9 cellular contexts compared by ENCODE assay signal in genomic region chr12:48970702-48971334, GRCh38. TPM values are rescaled to one million over a fixed set of nuclear protein-coding genes. Genes with fewer than 3 reads are reported as not detected.
DNase-seq lines count a peak whose midpoint lies in the region; ATAC-seq and TF ChIP-seq lines count a peak whose summit lies in the region.
"Had no signal": no experiment of that assay in that cellular context is flagged by ENCODE, and none has a peak within 500 bp of the region (broad histone marks: within the 10 kb centered on the region; RNA-seq: fewer than 3 reads in every experiment).

No MANE protein-coding gene starts in this region.

- WGBS in hepatocyte (ENCODE audit: low lambda C conversion rate, missing lambda C conversion rate): 31% methylated on average over 10 of the region's 10 CpGs
- 20 to 43% (median 26%) methylated on average over 4 to 10 of the region's 10 CpGs for WGBS in stomach, 5 donors

- CTCF ChIA-PET in activated naive CD4-positive, alpha-beta T cell treated with anti-CD3 and anti-CD28 coated beads for 36 hours (lab: Charles Lee): interaction anchor here (0.6 to 4.0 kb wide), 7 partner anchors 8 to 49 kb away, joined by 3 to 26 read pairs (median 3); no protein-coding TSS in a partner anchor

- H3K79me2 ChIP-seq in hepatocyte: no peaks in the 10 kb centered on the region

- intact Hi-C loops in activated naive CD4-positive, alpha-beta T cell treated with anti-CD3 and anti-CD28 coated beads for 36 hours (cut with micrococcal nuclease): loop anchor here (1.0 to 10.0 kb wide), 3 partner anchors 7 to 374 kb away; partner anchors contain the start of genes ARF3, DNAJC22 and WNT1
- intact Hi-C loops in stomach (cut with DNase I; ENCODE audit: low total_unique reads): no loop called here

- ATAC-seq in GM18502 (IDR thresholded peaks at IDR 0.05; ENCODE audit: poor library complexity, unreplicated experiment): no peak

- peak overlapping the region; percentile 61 for H3K4me3 Mint-ChIP-seq in activated naive CD4-positive, alpha-beta T cell treated with anti-CD3 and anti-CD28 coated beads for 36 hours

- H3K27ac Mint-ChIP-seq in activated naive CD4-positive, alpha-beta T cell treated with anti-CD3 and anti-CD28 coated beads for 36 hours: no peak overlapping the region

- H3K36me3 Mint-ChIP-seq in activated naive CD4-positive, alpha-beta T cell treated with anti-CD3 and anti-CD28 coated beads for 36 hours (ENCODE audit: low read depth): no peaks in the 10 kb centered on the region

- peak overlapping the region; percentile 57 for H3K4me3 ChIP-seq in SJCRH30
- no peak overlapping the region for H3K4me3 ChIP-seq in hepatocyte
- peak overlapping the region in 3 of 4 donors; percentile 32 to 42 (median 37) for H3K4me3 ChIP-seq in stomach

- H3K9me3 Mint-ChIP-seq in activated naive CD4-positive, alpha-beta T cell treated with anti-CD3 and anti-CD28 coated beads for 36 hours: no peaks in the 10 kb centered on the region

- H3K27ac ChIP-seq in SJCRH30 (no peak overlapping the region), hepatocyte (no peak overlapping the region), stomach (no peak overlapping the region)

- H3K27me3 ChIP-seq in SJCRH30 (peaks cover 4% of the 10 kb centered on the region), hepatocyte (peaks cover 65% of the 10 kb centered on the region), stomach (peaks cover 26 to 91% (median 63%) of the 10 kb centered on the region in 3 donors)

- no peak for TF ChIP-seq CTCF in hepatocyte (IDR thresholded peaks at IDR 0.05; ENCODE audit: poor library complexity)
- TF ChIP-seq CTCF in stomach (IDR thresholded peaks at IDR 0.05): no peak

- peak overlapping the region; percentile 17 for H2AFZ ChIP-seq in hepatocyte

- no peaks in the 10 kb centered on the region for H3K9me3 ChIP-seq in SJCRH30 (replicated peaks)
- H3K9me3 ChIP-seq in hepatocyte (ENCODE audit: low read depth): no peaks in the 10 kb centered on the region
- no peaks in the 10 kb centered on the region for H3K9me3 ChIP-seq in stomach

- H3K4me1 ChIP-seq in SJCRH30 (peaks cover 24% of the 10 kb centered on the region), hepatocyte (ENCODE audit: insufficient read depth) (peaks cover 24% of the 10 kb centered on the region), stomach (peaks cover 25 to 44% (median 35%) of the 10 kb centered on the region in 4 donors)

- H3K4me1 Mint-ChIP-seq in activated naive CD4-positive, alpha-beta T cell treated with anti-CD3 and anti-CD28 coated beads for 36 hours (ENCODE audit: low read depth): peaks cover 31% of the 10 kb centered on the region

- no peak for TF ChIP-seq EP300 in stomach (IDR thresholded peaks at IDR 0.05)

- H4K20me1 ChIP-seq in hepatocyte (ENCODE audit: insufficient read depth, poor library complexity, severe bottlenecking): no peaks in the 10 kb centered on the region

- no peak for DNase-seq in activated naive CD4-positive, alpha-beta T cell treated with anti-CD3 and anti-CD28 coated beads for 36 hours
- no peak for DNase-seq in activated naive CD4-positive, alpha-beta T cell treated with Interleukin-2 at 50 U/mL for 16 hours
- no peak for DNase-seq in SJCRH30
- no peak for DNase-seq in hepatocyte (ENCODE audit: low spot score)
- no peak for DNase-seq in stomach
- DNase-seq in ureter (ENCODE audit: low spot score): no peak
- DNase-seq in stimulated activated CD4-positive, alpha-beta T cell treated with anti-CD3 and anti-CD28 coated beads, Interleukin-4, amount 100 ng/mL, for 1 hour: no peak

- no peaks in the 10 kb centered on the region for H3K36me3 ChIP-seq in SJCRH30
- H3K36me3 ChIP-seq in hepatocyte (replicated peaks; ENCODE audit: insufficient read depth, low read depth): no peaks in the 10 kb centered on the region
- no peaks in the 10 kb centered on the region for H3K36me3 ChIP-seq in stomach

- H3K9me2 ChIP-seq in hepatocyte (replicated peaks; ENCODE audit: insufficient read depth): no peaks in the 10 kb centered on the region

- H3K27me3 Mint-ChIP-seq in activated naive CD4-positive, alpha-beta T cell treated with anti-CD3 and anti-CD28 coated beads for 36 hours (ENCODE audit: low read depth): peaks cover 44% of the 10 kb centered on the region

- TF ChIP-seq POLR2A in stomach (IDR thresholded peaks at IDR 0.05): no peak

- H3K4me2 ChIP-seq in hepatocyte: peak overlapping the region; percentile 78

RNA-seq across cellular contexts. Expression of gene WNT10B, which starts 0.7 kb away (rescaled TPM):
- not detected for total RNA-seq in activated naive CD4-positive, alpha-beta T cell treated with anti-CD3 and anti-CD28 coated beads for 36 hours
- total RNA-seq in SJCRH30 (2014; rRNA removed; shearing (Covaris generic)): 2.8 and 3.0 TPM in 2 replicates
- total RNA-seq in hepatocyte (0.30 TPM in 1 of 2 replicates, not detected in the other), stomach (10 to 100 TPM in 1 of 5 donors, 1 to 10 TPM in 1, not detected in 3; 3.1 to 21.7 TPM), ureter (2.0 TPM)
- polyA plus RNA-seq in hepatocyte (0.77 and 1.1 TPM in 2 replicates), stomach (under 1 TPM in 1 of 3 donors, not detected in 2; 0.68 TPM)

RNA-seq across cellular contexts. Expression of gene WNT1, which starts 7.3 kb away (rescaled TPM):
- not detected for total RNA-seq in activated naive CD4-positive, alpha-beta T cell treated with anti-CD3 and anti-CD28 coated beads for 36 hours
- total RNA-seq in SJCRH30 (2014; rRNA removed; shearing (Covaris generic)): not detected in 2 replicates
- total RNA-seq in hepatocyte (not detected in 2 replicates), stomach (not detected), ureter (not detected)
- polyA plus RNA-seq in hepatocyte (not detected in 2 replicates), stomach (not detected)
- total RNA-seq: temporal lobe had no signal

RNA-seq across cellular contexts. Expression of gene ARF3, which starts 13.5 kb away (rescaled TPM):
- 10 to 100 TPM; 84.4 to 87.3 TPM for total RNA-seq in activated naive CD4-positive, alpha-beta T cell treated with anti-CD3 and anti-CD28 coated beads for 36 hours
- 80.9 and 82.1 TPM in 2 replicates for total RNA-seq in SJCRH30 (2014; rRNA removed; shearing (Covaris generic))
- total RNA-seq in hepatocyte (67.7 and 71.3 TPM in 2 replicates), stomach (10 to 100 TPM; 35.0 to 54.5 (median 42.4) TPM), ureter (164 TPM)
- polyA plus RNA-seq in hepatocyte (57.6 and 61.6 TPM in 2 replicates), stomach (10 to 100 TPM; 34.7 to 56.5 (median 42.6) TPM)

RNA-seq across cellular contexts. Expression of gene DDN, which starts 28.4 kb away (rescaled TPM):
- under 1 TPM; 0.20 to 0.21 TPM for total RNA-seq in activated naive CD4-positive, alpha-beta T cell treated with anti-CD3 and anti-CD28 coated beads for 36 hours
- total RNA-seq in SJCRH30 (2014; rRNA removed; shearing (Covaris generic)): 5.0 and 5.5 TPM in 2 replicates
- total RNA-seq in hepatocyte (0.10 and 0.20 TPM in 2 replicates), stomach (under 1 TPM in 1 of 5 donors, not detected in 4; 0.18 TPM), ureter (0.10 TPM)
- polyA plus RNA-seq in hepatocyte (not detected in 2 replicates), stomach (under 1 TPM; 0.08 to 0.31 (median 0.19) TPM)

RNA-seq across cellular contexts. Expression of gene FKBP11, which starts 45.5 kb away (rescaled TPM):
- 10 to 100 TPM; 49.6 to 59.8 TPM for total RNA-seq in activated naive CD4-positive, alpha-beta T cell treated with anti-CD3 and anti-CD28 coated beads for 36 hours
- 6.5 and 8.6 TPM in 2 replicates for total RNA-seq in SJCRH30 (2014; rRNA removed; shearing (Covaris generic))
- total RNA-seq in hepatocyte: 30.4 and 37.8 TPM in 2 replicates
- polyA plus RNA-seq in hepatocyte: 201 and 232 TPM in 2 replicates
- total RNA-seq in stomach: 10 to 100 TPM in 3 of 5 donors, 1 to 10 TPM in 2; 7.6 to 53.6 (median 16.0) TPM
- polyA plus RNA-seq in stomach: 10 to 100 TPM; 32.7 to 63.6 (median 47.7) TPM
- total RNA-seq in ureter: 24.9 TPM
